22 cellular contexts compared by ENCODE assay signal in the genomic region with DNA sequence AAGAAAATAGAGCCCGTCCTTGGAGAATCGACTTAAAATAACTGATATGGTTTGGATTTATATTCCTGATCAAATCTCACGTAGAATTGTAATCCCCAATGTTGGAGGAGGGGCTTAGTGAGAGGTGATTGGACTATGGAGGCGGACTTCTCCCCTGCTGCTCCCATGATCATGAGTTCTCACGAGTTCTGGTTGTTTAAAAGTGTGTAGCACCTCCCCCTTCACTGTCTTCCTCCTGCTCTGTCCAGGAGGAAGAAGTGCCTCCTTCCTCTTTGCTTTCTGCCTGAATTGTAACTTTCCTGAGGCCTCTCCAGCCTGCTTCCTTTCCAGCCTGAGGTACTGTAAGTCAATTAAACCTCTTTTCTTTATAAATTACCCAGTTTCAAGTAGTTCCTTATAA.
"Had no signal": no experiment of that assay in that cellular context is flagged by ENCODE, and none has a peak within 500 bp of the region (broad histone marks: within the 10 kb centered on the region; RNA-seq: fewer than 3 reads in every experiment).

No MANE protein-coding gene starts in this region.

- FAIRE-seq: kidney had no signal

- H3K27me3 ChIP-seq: body of pancreas, heart right ventricle, neutrophil, ovary, upper lobe of right lung had no signal

- ATAC-seq: activated CD4-positive, CD25-positive, alpha-beta regulatory T cell treated with anti-CD3 and anti-CD28 coated beads, Interleukin-2, amount 50 U/mL, for 24 hours; activated CD8-positive, alpha-beta memory T cell treated with anti-CD3 and anti-CD28 coated beads, Interleukin-2, amount 10 ng/mL, durations not matched to agents 7 days and 5 days; activated CD8-positive, alpha-beta T cell treated with anti-CD3 and anti-CD28 coated beads for 36 hours; activated naive CD8-positive, alpha-beta T cell treated with anti-CD3 and anti-CD28 coated beads, Interleukin-2, amount 50 U/mL, for 24 hours; body of pancreas; heart right ventricle; left lobe of liver; lower lobe of right lung; naive thymus-derived CD8-positive, alpha-beta T cell; right cardiac atrium; T-helper 17 cell; upper lobe of right lung had no signal

- H3K4me1 ChIP-seq: body of pancreas, heart right ventricle, lower lobe of right lung, upper lobe of right lung had no signal

- H3K27ac ChIP-seq: body of pancreas, heart right ventricle, lower lobe of right lung, neutrophil, ovary, upper lobe of right lung had no signal

- DNase-seq: activated CD4-positive, alpha-beta T cell treated with anti-CD3 and anti-CD28 coated beads, Interleukin-2, amount 10 ng/mL, durations not matched to agents 24 days and 14 days; activated CD8-positive, alpha-beta memory T cell treated with anti-CD3 and anti-CD28 coated beads, Interleukin-2, amount 10 ng/mL, durations not matched to agents 7 days and 5 days; activated CD8-positive, alpha-beta T cell treated with anti-CD3 and anti-CD28 coated beads for 36 hours; activated effector memory CD4-positive, alpha-beta T cell treated with anti-CD3 and anti-CD28 coated beads, Interleukin-2, amount 50 U/mL, for 16 hours; activated naive CD4-positive, alpha-beta T cell treated with anti-CD3 and anti-CD28 coated beads, Interleukin-2, amount 10 ng/mL, durations not matched to agents 7 days and 5 days; activated naive CD8-positive, alpha-beta T cell treated with anti-CD3 and anti-CD28 coated beads, Interleukin-2, amount 50 U/mL, for 24 hours; activated T-cell treated with anti-CD3 and anti-CD28 coated beads for 4 hours; anterior cingulate cortex; body of pancreas; heart right ventricle; kidney; lower lobe of right lung; naive thymus-derived CD8-positive, alpha-beta T cell; ovary; right cardiac atrium; stimulated activated CD4-positive, alpha-beta T cell treated with anti-CD3 and anti-CD28 coated beads, Interleukin-4, amount 100 ng/mL, for 24 hours; stimulated activated naive CD4-positive, alpha-beta T cell treated with Interleukin-2 at 50 U/mL for 16 hours; T-helper 17 cell; upper lobe of right lung had no signal

- H3K4me3 ChIP-seq: body of pancreas, heart right ventricle, lower lobe of right lung, ovary, upper lobe of right lung had no signal

- H3K36me3 ChIP-seq: heart right ventricle, lower lobe of right lung, neutrophil, ovary, upper lobe of right lung had no signal

- H3K9me3 ChIP-seq: body of pancreas, heart right ventricle, lower lobe of right lung, neutrophil, ovary, upper lobe of right lung had no signal
